ENCODE assay signal across 19 cellular contexts in the genomic region with DNA sequence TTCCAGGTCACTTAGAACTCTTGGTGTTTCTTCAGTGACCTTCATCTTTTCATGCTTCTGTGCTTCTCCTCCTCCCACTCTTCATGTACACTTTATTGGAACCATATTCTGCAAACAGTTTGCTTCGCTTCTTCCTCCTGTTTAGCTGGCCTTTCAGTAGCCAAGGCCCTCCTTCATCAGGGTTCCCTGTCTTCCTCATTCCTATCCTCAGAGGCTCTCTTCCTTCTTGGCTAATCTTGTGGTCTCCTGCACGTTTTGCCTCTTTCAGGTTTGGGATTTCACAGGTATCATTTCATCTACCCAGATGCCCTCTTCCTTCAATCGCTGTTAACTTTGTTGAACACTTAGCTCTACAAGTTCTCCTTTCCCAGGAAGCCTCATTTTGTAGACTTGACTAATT.
DNase-seq lines count a peak whose midpoint lies in the region; ATAC-seq and TF ChIP-seq lines count a peak whose summit lies in the region.
"Had no signal": no experiment of that assay in that cellular context is flagged by ENCODE, and none has a peak within 500 bp of the region (broad histone marks: within the 10 kb centered on the region; RNA-seq: fewer than 3 reads in every experiment).

No MANE protein-coding gene starts in this region.

- ATAC-seq in T-helper 17 cell: no peak
- ATAC-seq in stimulated activated memory B cell treated with anti-CD40 and anti-IgM and Interleukin-4, amounts not matched to agents 10 μg/mL and 1 μg/mL and 100 μg/mL, for 72 hours: no peak
- ATAC-seq: A549; CD8-positive, alpha-beta T cell had no signal

- peaks cover 21% of the 10 kb centered on the region for H3K36me3 Mint-ChIP-seq in T-helper 17 cell (ENCODE audit: low read depth)
- H3K36me3 Mint-ChIP-seq in stimulated activated memory B cell treated with anti-CD40 and anti-IgM and Interleukin-4, amounts not matched to agents 10 μg/mL and 1 μg/mL and 100 μg/mL, for 72 hours: peaks cover 74% of the 10 kb centered on the region

- no peak overlapping the region for H3K4me3 ChIP-seq in HAP-1
- H3K4me3 ChIP-seq: A549, BLaER1 had no signal

- peaks cover 13% of the 10 kb centered on the region for H3K4me1 Mint-ChIP-seq in T-helper 17 cell
- peaks cover 20% of the 10 kb centered on the region for H3K4me1 Mint-ChIP-seq in stimulated activated memory B cell treated with anti-CD40 and anti-IgM and Interleukin-4, amounts not matched to agents 10 μg/mL and 1 μg/mL and 100 μg/mL, for 72 hours

- peak overlapping the region; percentile 9 for H3K27ac Mint-ChIP-seq in T-helper 17 cell
- peak overlapping the region; percentile 22 for H3K27ac Mint-ChIP-seq in stimulated activated memory B cell treated with anti-CD40 and anti-IgM and Interleukin-4, amounts not matched to agents 10 μg/mL and 1 μg/mL and 100 μg/mL, for 72 hours
- H3K27ac Mint-ChIP-seq: B cell; CD4-positive, CD25-positive, alpha-beta regulatory T cell; CD8-positive, alpha-beta T cell had no signal

- no peaks in the 10 kb centered on the region for H3K27me3 Mint-ChIP-seq in T-helper 17 cell
- no peaks in the 10 kb centered on the region for H3K27me3 Mint-ChIP-seq in stimulated activated memory B cell treated with anti-CD40 and anti-IgM and Interleukin-4, amounts not matched to agents 10 μg/mL and 1 μg/mL and 100 μg/mL, for 72 hours
- H3K27me3 Mint-ChIP-seq: B cell; CD4-positive, CD25-positive, alpha-beta regulatory T cell had no signal

- H3K9me3 Mint-ChIP-seq in stimulated activated memory B cell treated with anti-CD40 and anti-IgM and Interleukin-4, amounts not matched to agents 10 μg/mL and 1 μg/mL and 100 μg/mL, for 72 hours: no peaks in the 10 kb centered on the region
- H3K9me3 Mint-ChIP-seq: CD8-positive, alpha-beta T cell had no signal

- no peaks in the 10 kb centered on the region for H3K9me3 ChIP-seq in T-helper 17 cell (ENCODE audit: control insufficient read depth, low read length, poor library complexity, severe bottlenecking)
- H3K9me3 ChIP-seq in HAP-1: no peaks in the 10 kb centered on the region
- H3K9me3 ChIP-seq: A549, BLaER1, Caco-2 had no signal

- DNase-seq in AG09319 (ENCODE audit: extremely low read depth, low read depth) (peak; percentile 20), T-helper 17 cell (no peak), fibroblast of peridontal ligament (ENCODE audit: extremely low read depth) (peak; percentile 16), NCI-H2029 (lab: John Stamatoyannopoulos, UW) (no peak), NCI-H2081 treated with DMSO at 0.1 percent for 48 hours (lab: John Stamatoyannopoulos, UW) (no peak), HAP-1 (ENCODE audit: low spot score in 2 of 2) (no peak)
- DNase-seq: 8988T; ACHN; Caco-2; CD4-positive, CD25-positive, alpha-beta regulatory T cell; CD8-positive, alpha-beta T cell; DMS153; DND-41; GOT3; HCEC 1CT had no signal

- H3K4me1 ChIP-seq in HAP-1: no peaks in the 10 kb centered on the region
- H3K4me1 ChIP-seq: A549, Caco-2 had no signal

- H3K4me3 Mint-ChIP-seq in T-helper 17 cell: no peak overlapping the region
- no peak overlapping the region for H3K4me3 Mint-ChIP-seq in stimulated activated memory B cell treated with anti-CD40 and anti-IgM and Interleukin-4, amounts not matched to agents 10 μg/mL and 1 μg/mL and 100 μg/mL, for 72 hours
- H3K4me3 Mint-ChIP-seq: B cell; CD4-positive, CD25-positive, alpha-beta regulatory T cell; CD8-positive, alpha-beta T cell had no signal

- peaks cover 51% of the 10 kb centered on the region for H3K36me3 ChIP-seq in HAP-1 (replicated peaks)

- no peak for TF ChIP-seq CTCF in AG09319 (IDR thresholded peaks at IDR 0.05; ENCODE audit: low read depth, low read length)

- in situ Hi-C loops in HAP-1 (cut with MboI; ENCODE audit: low sequenced_read_pairs): no loop called here

- H3K27me3 ChIP-seq in HAP-1 (ENCODE audit: low read depth): no peaks in the 10 kb centered on the region
- H3K27me3 ChIP-seq: BLaER1 had no signal

Comparison
In these comparisons a context has a peak if more than half of its experiments do, and no peak if none do; other contexts are left out.
1. DNase-seq: peak in AG09319 (single experiment) and fibroblast of peridontal ligament (single experiment); none in T-helper 17 cell (0 of 3), NCI-H2029 (single experiment), NCI-H2081 treated with DMSO at 0.1 percent for 48 hours (single experiment) and HAP-1 (0 of 2).